Comparison of ENCODE assay signal across 29 cellular contexts in genomic region chr1:183651621-183652020, GRCh38. TPM values are rescaled to one million over a fixed set of nuclear protein-coding genes. Genes with fewer than 3 reads are reported as not detected.
A peak's percentile ranks its signal among the peaks of the same experiment; 100 is the strongest.
DNase-seq lines count a peak whose midpoint lies in the region; ATAC-seq and TF ChIP-seq lines count a peak whose summit lies in the region.
"Had no signal": no experiment of that assay in that cellular context is flagged by ENCODE, and none has a peak within 500 bp of the region (broad histone marks: within the 10 kb centered on the region; RNA-seq: fewer than 3 reads in every experiment).

No MANE protein-coding gene starts in this region.

- H3K4me1 Mint-ChIP-seq in activated naive CD4-positive, alpha-beta T cell treated with anti-CD3 and anti-CD28 coated beads, Interleukin-2, amount 50 U/mL, for 24 hours = peaks cover 41% of the 10 kb centered on the region
- H3K4me1 Mint-ChIP-seq in activated naive CD8-positive, alpha-beta T cell treated with anti-CD3 and anti-CD28 coated beads for 36 hours = peaks cover 33% of the 10 kb centered on the region
- H3K4me1 Mint-ChIP-seq in progenitor cell of endocrine pancreas (ENCODE audit: low read depth) = peaks cover 11% of the 10 kb centered on the region

- peak overlapping the region; percentile 91 for H3K27ac Mint-ChIP-seq in activated naive CD4-positive, alpha-beta T cell treated with anti-CD3 and anti-CD28 coated beads, Interleukin-2, amount 50 U/mL, for 24 hours
- peak overlapping the region; percentile 85 for H3K27ac Mint-ChIP-seq in activated naive CD8-positive, alpha-beta T cell treated with anti-CD3 and anti-CD28 coated beads for 36 hours
- H3K27ac Mint-ChIP-seq in progenitor cell of endocrine pancreas = no peak overlapping the region
- H3K27ac Mint-ChIP-seq: H9, neural progenitor cell had no signal

- peaks cover 54 to 55% of the 10 kb centered on the region in 2 experiments for H3K4me1 ChIP-seq in neutrophil (ENCODE audit: control insufficient read depth in 1 of 2, insufficient read depth in 1 of 2, low read depth in 1 of 2, low read length in 1 of 2)
- H3K4me1 ChIP-seq: neural progenitor cell, prostate gland had no signal

- no peaks in the 10 kb centered on the region for H3K9me3 Mint-ChIP-seq in activated naive CD4-positive, alpha-beta T cell treated with anti-CD3 and anti-CD28 coated beads, Interleukin-2, amount 50 U/mL, for 24 hours
- H3K9me3 Mint-ChIP-seq in activated naive CD8-positive, alpha-beta T cell treated with anti-CD3 and anti-CD28 coated beads for 36 hours = no peaks in the 10 kb centered on the region
- no peaks in the 10 kb centered on the region for H3K9me3 Mint-ChIP-seq in progenitor cell of endocrine pancreas (ENCODE audit: low read depth)
- H3K9me3 Mint-ChIP-seq: H9, neural progenitor cell had no signal

- no peak overlapping the region for H3K4me3 ChIP-seq in neutrophil (ENCODE audit: low read depth in 1 of 2, low read length in 1 of 2)
- H3K4me3 ChIP-seq: esophagus squamous epithelium, K562, neural progenitor cell, prostate gland, stomach, transverse colon had no signal

- no peaks in the 10 kb centered on the region for H3K36me3 ChIP-seq in neutrophil
- H3K36me3 ChIP-seq: esophagus squamous epithelium, neural progenitor cell, prostate gland, stomach, transverse colon, WERI-Rb-1 had no signal

- H3K9me3 ChIP-seq in neutrophil = no peaks in the 10 kb centered on the region
- H3K9me3 ChIP-seq: esophagus squamous epithelium, prostate gland, stomach, transverse colon had no signal

- H3K27me3 Mint-ChIP-seq in activated naive CD4-positive, alpha-beta T cell treated with anti-CD3 and anti-CD28 coated beads, Interleukin-2, amount 50 U/mL, for 24 hours = no peaks in the 10 kb centered on the region
- H3K27me3 Mint-ChIP-seq in activated naive CD8-positive, alpha-beta T cell treated with anti-CD3 and anti-CD28 coated beads for 36 hours = no peaks in the 10 kb centered on the region
- H3K27me3 Mint-ChIP-seq in progenitor cell of endocrine pancreas = no peaks in the 10 kb centered on the region

- H3K4me3 Mint-ChIP-seq in activated naive CD4-positive, alpha-beta T cell treated with anti-CD3 and anti-CD28 coated beads, Interleukin-2, amount 50 U/mL, for 24 hours = no peak overlapping the region
- peak overlapping the region; percentile 46 for H3K4me3 Mint-ChIP-seq in activated naive CD8-positive, alpha-beta T cell treated with anti-CD3 and anti-CD28 coated beads for 36 hours
- no peak overlapping the region for H3K4me3 Mint-ChIP-seq in progenitor cell of endocrine pancreas (ENCODE audit: low read depth)
- H3K4me3 Mint-ChIP-seq: H9, neural progenitor cell had no signal

- ATAC-seq in GM18870 (IDR thresholded peaks at IDR 0.05; ENCODE audit: unreplicated experiment) = peak; percentile 2
- ATAC-seq in GM21529 (IDR thresholded peaks at IDR 0.05; ENCODE audit: unreplicated experiment) = no peak
- ATAC-seq: K562, Right ventricle myocardium inferior had no signal

- no peaks in the 10 kb centered on the region for H3K36me3 Mint-ChIP-seq in activated naive CD4-positive, alpha-beta T cell treated with anti-CD3 and anti-CD28 coated beads, Interleukin-2, amount 50 U/mL, for 24 hours
- no peaks in the 10 kb centered on the region for H3K36me3 Mint-ChIP-seq in activated naive CD8-positive, alpha-beta T cell treated with anti-CD3 and anti-CD28 coated beads for 36 hours
- H3K36me3 Mint-ChIP-seq in progenitor cell of endocrine pancreas (ENCODE audit: insufficient read depth) = no peaks in the 10 kb centered on the region
- H3K36me3 Mint-ChIP-seq: neural progenitor cell had no signal

- DNase-seq in activated naive CD4-positive, alpha-beta T cell (lab: John Stamatoyannopoulos, UW) = no peak
- DNase-seq in activated naive CD8-positive, alpha-beta T cell treated with anti-CD3 and anti-CD28 coated beads for 36 hours = no peak
- DNase-seq in progenitor cell of endocrine pancreas (ENCODE audit: low spot score, unreplicated experiment) (no peak), inferior parietal cortex (ENCODE audit: extremely low spot score) (no peak)
- DNase-seq: activated effector memory CD4-positive, alpha-beta T cell treated with anti-CD3 and anti-CD28 coated beads, Interleukin-2, amount 50 U/mL, for 16 hours; cerebellar nuclear complex; COR-L47; DND-41; effector CD8-positive, alpha-beta T cell; esophagus squamous epithelium; H9; MV-4-11; NCI-H1694 treated with DMSO at 0.1 percent for 48 hours; NCI-H748 treated with DMSO at 0.1 percent for 48 hours; stimulated activated CD4-positive, alpha-beta T cell treated with anti-CD3 and anti-CD28 coated beads, Interleukin-2, amount 100 ng/mL, for 24 hours; stomach; transverse colon; WERI-Rb-1 had no signal

- no peaks in the 10 kb centered on the region for H3K27me3 ChIP-seq in neutrophil
- H3K27me3 ChIP-seq: esophagus squamous epithelium, neural progenitor cell, stomach, transverse colon had no signal

- TF ChIP-seq CTCF in neutrophil (IDR thresholded peaks at IDR 0.05) = no peak
- no peak for TF ChIP-seq CTCF in progenitor cell of endocrine pancreas (IDR thresholded peaks at IDR 0.05; ENCODE audit: unreplicated experiment)

- peak overlapping the region; percentile 81 for H3K27ac ChIP-seq in neutrophil
- H3K27ac ChIP-seq: esophagus squamous epithelium, neural progenitor cell, prostate gland, WERI-Rb-1 had no signal

RNA-seq across cellular contexts. Expression of gene APOBEC4, which starts 1.5 kb away (rescaled TPM):
- total RNA-seq in activated naive CD8-positive, alpha-beta T cell treated with anti-CD3 and anti-CD28 coated beads for 36 hours = not detected
- total RNA-seq in progenitor cell of endocrine pancreas = not detected in 2 replicates
- total RNA-seq: activated CD8-positive, alpha-beta memory T cell treated with anti-CD3 and anti-CD28 coated beads for 36 hours; esophagus squamous epithelium; H9; K562; OCI-LY7; Right ventricle myocardium inferior; skeletal muscle tissue; stomach had no signal

RNA-seq across cellular contexts. Expression of gene ARPC5, which starts 16.0 kb away (rescaled TPM):
- total RNA-seq in activated naive CD8-positive, alpha-beta T cell treated with anti-CD3 and anti-CD28 coated beads for 36 hours = 100 to 1,000 TPM; 130 to 136 TPM
- 68.0 and 69.3 TPM in 2 replicates for total RNA-seq in progenitor cell of endocrine pancreas
